In the genomic region with DNA sequence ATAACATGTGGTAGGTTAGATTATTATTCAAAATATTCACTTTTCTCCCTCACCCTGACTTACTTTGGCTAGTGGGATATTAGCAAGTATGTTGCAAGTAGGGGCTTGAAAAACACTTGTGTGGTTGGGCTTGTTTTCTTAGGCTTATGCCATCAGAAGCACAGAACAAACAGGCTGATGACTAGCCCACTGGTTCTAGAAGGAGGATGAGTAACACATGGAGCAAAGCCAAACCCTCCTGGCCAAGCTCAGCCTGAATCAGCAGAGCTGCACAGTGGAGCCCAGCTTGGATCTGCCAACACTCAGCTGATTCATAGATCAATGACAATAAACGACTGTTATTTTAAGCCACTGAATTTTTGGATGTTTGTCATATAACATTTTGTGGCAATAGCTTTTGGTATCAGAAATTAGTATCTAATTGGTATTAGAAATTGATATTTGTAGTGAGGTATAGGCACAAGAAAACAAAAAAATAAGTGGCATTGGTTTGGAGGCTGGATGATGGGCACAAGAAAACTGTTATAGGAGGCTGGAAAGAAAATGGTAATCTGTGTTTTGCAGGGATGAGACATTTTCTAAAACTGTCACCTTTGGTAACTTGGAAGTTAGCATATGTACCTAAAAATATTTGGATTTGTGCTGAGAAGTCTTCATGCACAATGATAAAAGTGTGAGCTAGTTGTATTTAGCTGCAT, we compare ENCODE assay signal across 9 cellular contexts. TPM values are rescaled to one million over a fixed set of nuclear protein-coding genes. Genes with fewer than 3 reads are reported as not detected.
DNase-seq lines count a peak whose midpoint lies in the region; ATAC-seq and TF ChIP-seq lines count a peak whose summit lies in the region.
"Had no signal": no experiment of that assay in that cellular context is flagged by ENCODE, and none has a peak within 500 bp of the region (broad histone marks: within the 10 kb centered on the region; RNA-seq: fewer than 3 reads in every experiment).

No MANE protein-coding gene starts in this region.

- ATAC-seq in psoas muscle (peak; percentile 96 to 100 (median 99)), GM18517 (IDR thresholded peaks at IDR 0.05; ENCODE audit: unreplicated experiment) (no peak), GM18519 (IDR thresholded peaks at IDR 0.05; ENCODE audit: low FRiP score, unreplicated experiment) (no peak)

- H3K4me3 ChIP-seq in psoas muscle, result no peak overlapping the region
- no peak overlapping the region for H3K4me3 ChIP-seq in Karpas-422 (ENCODE audit: low read length)
- H3K4me3 ChIP-seq: SK-N-MC had no signal

- intact Hi-C loops in psoas muscle (cut with DNase I), result no loop called here

- H3K9me3 ChIP-seq in psoas muscle, result no peaks in the 10 kb centered on the region
- H3K9me3 ChIP-seq in Karpas-422 (ENCODE audit: low read length), result no peaks in the 10 kb centered on the region

- no peaks in the 10 kb centered on the region for H4K20me1 ChIP-seq in Karpas-422 (ENCODE audit: insufficient read depth, low read depth, low read length)

- H3K27ac ChIP-seq in psoas muscle, result peak overlapping the region; percentile 68
- H3K27ac ChIP-seq in Karpas-422 (ENCODE audit: low read length), result no peak overlapping the region
- H3K27ac ChIP-seq: SK-N-MC had no signal

- DNase-seq in EH (ENCODE audit: low read depth) (peak; percentile 97), RPMI7951 (ENCODE audit: low read depth) (peak; percentile 93), fibroblast of the conjunctiva (ENCODE audit: low read depth) (peak; percentile 94), psoas muscle (peak; percentile 77 to 84), NCI-H82 treated with DMSO at 0.1 percent for 48 hours (lab: John Stamatoyannopoulos, UW; ENCODE audit: unreplicated experiment) (no peak), Karpas-422 (no peak)

- 17 to 29% (median 25%) methylated on average over 1 of the region's 1 CpG for WGBS in psoas muscle, 3 donors

- no peak overlapping the region for H2AFZ ChIP-seq in Karpas-422 (ENCODE audit: low read length)

- H3K4me2 ChIP-seq in Karpas-422 (ENCODE audit: low read depth, low read length, poor library complexity, severe bottlenecking), result no peak overlapping the region

- H3K4me1 ChIP-seq in psoas muscle (no peaks in the 10 kb centered on the region), Karpas-422 (ENCODE audit: low read length) (no peaks in the 10 kb centered on the region)

- no peak overlapping the region for H3K9ac ChIP-seq in Karpas-422 (ENCODE audit: low read length)

- H3K27me3 ChIP-seq in psoas muscle (ENCODE audit: insufficient read depth in 3 of 3, low read length in 2 of 3), result no peaks in the 10 kb centered on the region
- no peaks in the 10 kb centered on the region for H3K27me3 ChIP-seq in Karpas-422 (ENCODE audit: low read length)

- no peaks in the 10 kb centered on the region for H3K79me2 ChIP-seq in Karpas-422 (ENCODE audit: low read length)

- H3K36me3 ChIP-seq in psoas muscle (ENCODE audit: insufficient read depth in 1 of 2, low read depth in 1 of 2) (no peaks in the 10 kb centered on the region), Karpas-422 (ENCODE audit: insufficient read depth, low read length) (no peaks in the 10 kb centered on the region)

- no peak for TF ChIP-seq CTCF in psoas muscle (IDR thresholded peaks at IDR 0.05)

- no peaks in the 10 kb centered on the region for H3K9me2 ChIP-seq in Karpas-422 (replicated peaks; ENCODE audit: insufficient read depth, low read length)

RNA-seq across cellular contexts. Expression of a gene that starts 46.1 kb away (rescaled TPM):
- total RNA-seq in RPMI7951 (2014; rRNA removed; shearing (Covaris generic)), result 0.29 and 0.60 TPM in 2 replicates
- total RNA-seq in psoas muscle, result 1 to 10 TPM; 1.4 to 3.8 (median 2.8) TPM
- polyA plus RNA-seq in psoas muscle, result 1 to 10 TPM; 1.3 to 1.4 (median 1.4) TPM
- 4.2 and 9.4 TPM in 2 replicates for total RNA-seq in Karpas-422 (2014; rRNA removed; shearing (Covaris generic); ENCODE audit: low replicate concordance)

Comparison
In these comparisons a context has a peak if more than half of its experiments do, and no peak if none do; other contexts are left out.
1. DNase-seq: peak in EH (single experiment), RPMI7951 (single experiment), fibroblast of the conjunctiva (single experiment) and psoas muscle (2 of 2); none in NCI-H82 treated with DMSO at 0.1 percent for 48 hours (single experiment) and Karpas-422 (single experiment).
2. ATAC-seq: peak in psoas muscle (4 of 4); none in GM18517 (single experiment) and GM18519 (single experiment).